15 cellular contexts compared by ENCODE assay signal in the genomic region with DNA sequence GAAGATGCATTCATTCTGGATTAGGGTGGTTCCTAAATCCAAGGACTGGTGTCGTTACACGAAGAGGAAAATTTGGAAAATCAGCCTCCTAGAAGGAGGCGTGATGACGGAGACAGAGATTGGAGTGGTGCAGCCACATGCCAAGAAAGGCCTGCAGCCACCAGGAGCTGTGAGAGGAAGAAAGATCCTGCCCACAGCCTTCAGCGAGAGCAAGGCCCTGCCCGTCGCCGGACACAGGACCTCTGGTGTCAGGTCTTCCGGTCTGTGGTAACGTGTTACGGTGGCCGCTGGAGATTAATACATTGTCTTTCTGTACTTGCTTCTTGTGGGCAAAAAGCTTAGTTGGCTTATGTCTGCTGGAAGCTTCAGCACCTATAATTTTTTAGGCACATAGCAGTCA.
A peak's percentile ranks its signal among the peaks of the same experiment; 100 is the strongest.
DNase-seq lines count a peak whose midpoint lies in the region; ATAC-seq and TF ChIP-seq lines count a peak whose summit lies in the region.
"Had no signal": no experiment of that assay in that cellular context is flagged by ENCODE, and none has a peak within 500 bp of the region (broad histone marks: within the 10 kb centered on the region; RNA-seq: fewer than 3 reads in every experiment).

No MANE protein-coding gene starts in this region.

- no peak overlapping the region for H3K4me3 Mint-ChIP-seq in activated CD8-positive, alpha-beta memory T cell treated with anti-CD3 and anti-CD28 coated beads, Interleukin-2, amount 10 ng/mL, durations not matched to agents 7 days and 5 days
- no peak overlapping the region for H3K4me3 Mint-ChIP-seq in neural crest cell
- H3K4me3 Mint-ChIP-seq: CD8-positive, alpha-beta memory T cell had no signal

- no peaks in the 10 kb centered on the region for H3K36me3 ChIP-seq in vagina
- H3K36me3 ChIP-seq: BLaER1 had no signal

- no peak for TF ChIP-seq POLR2A in vagina (IDR thresholded peaks at IDR 0.05)

- no peaks in the 10 kb centered on the region for H3K4me1 ChIP-seq in vagina
- H3K4me1 ChIP-seq: BLaER1 had no signal

- no peak overlapping the region for H3K4me3 ChIP-seq in vagina
- H3K4me3 ChIP-seq: BLaER1, GM23248 had no signal

- intact Hi-C loops in vagina (cut with DNase I) = no loop called here

- no peaks in the 10 kb centered on the region for H3K36me3 Mint-ChIP-seq in activated CD8-positive, alpha-beta memory T cell treated with anti-CD3 and anti-CD28 coated beads, Interleukin-2, amount 10 ng/mL, durations not matched to agents 7 days and 5 days
- no peaks in the 10 kb centered on the region for H3K36me3 Mint-ChIP-seq in neural crest cell (ENCODE audit: low read depth)
- H3K36me3 Mint-ChIP-seq: CD8-positive, alpha-beta memory T cell had no signal

- CTCF ChIA-PET in activated CD8-positive, alpha-beta memory T cell treated with anti-CD3 and anti-CD28 coated beads, Interleukin-2, amount 10 ng/mL, durations not matched to agents 7 days and 5 days (lab: Charles Lee) = no interaction called here

- peaks cover 3% of the 10 kb centered on the region for H3K9me3 Mint-ChIP-seq in activated CD8-positive, alpha-beta memory T cell treated with anti-CD3 and anti-CD28 coated beads, Interleukin-2, amount 10 ng/mL, durations not matched to agents 7 days and 5 days (ENCODE audit: low read depth)
- peaks cover 2% of the 10 kb centered on the region for H3K9me3 Mint-ChIP-seq in neural crest cell

- no peaks in the 10 kb centered on the region for H3K4me1 Mint-ChIP-seq in activated CD8-positive, alpha-beta memory T cell treated with anti-CD3 and anti-CD28 coated beads, Interleukin-2, amount 10 ng/mL, durations not matched to agents 7 days and 5 days
- H3K4me1 Mint-ChIP-seq in neural crest cell = no peaks in the 10 kb centered on the region
- H3K4me1 Mint-ChIP-seq: CD8-positive, alpha-beta memory T cell had no signal

- ATAC-seq in activated CD8-positive, alpha-beta memory T cell treated with anti-CD3 and anti-CD28 coated beads, Interleukin-2, amount 10 ng/mL, durations not matched to agents 7 days and 5 days = no peak

- H3K27me3 Mint-ChIP-seq in activated CD8-positive, alpha-beta memory T cell treated with anti-CD3 and anti-CD28 coated beads, Interleukin-2, amount 10 ng/mL, durations not matched to agents 7 days and 5 days = no peaks in the 10 kb centered on the region
- no peaks in the 10 kb centered on the region for H3K27me3 Mint-ChIP-seq in neural crest cell (ENCODE audit: low read depth)

- no peak overlapping the region for H3K27ac Mint-ChIP-seq in activated CD8-positive, alpha-beta memory T cell treated with anti-CD3 and anti-CD28 coated beads, Interleukin-2, amount 10 ng/mL, durations not matched to agents 7 days and 5 days
- peak overlapping the region; percentile 84 for H3K27ac Mint-ChIP-seq in neural crest cell (ENCODE audit: unreplicated experiment)
- H3K27ac Mint-ChIP-seq: CD8-positive, alpha-beta memory T cell had no signal

- no peak overlapping the region for H3K27ac ChIP-seq in vagina
- H3K27ac ChIP-seq: BLaER1, GM23248 had no signal

- TF ChIP-seq CTCF in neural crest cell (conservative IDR thresholded peaks at IDR 0.05) = no peak
- no peak for TF ChIP-seq CTCF in vagina (IDR thresholded peaks at IDR 0.05)

- peak; percentile 4 for DNase-seq in activated CD8-positive, alpha-beta memory T cell treated with anti-CD3 and anti-CD28 coated beads, Interleukin-2, amount 10 ng/mL, durations not matched to agents 7 days and 5 days
- DNase-seq in activated CD8-positive, alpha-beta memory T cell treated with anti-CD3 and anti-CD28 coated beads, Interleukin-2, amount 50 U/mL, for 48 hours = no peak
- DNase-seq in ecto neural progenitor cell (ENCODE audit: low spot score) (peak; percentile 37), neural crest cell (ENCODE audit: low read depth, low spot score) (no peak), vagina (ENCODE audit: extremely low spot score in 2 of 2) (peak; percentile 37 to 43), T-helper 1 cell (no peak)
- DNase-seq in central memory CD4-positive, alpha-beta T cell = no peak
- DNase-seq: 8988T; AML-193; CD8-positive, alpha-beta memory T cell; DMS53; GF-D8; GM23248; H7 had no signal

- no peaks in the 10 kb centered on the region for H3K9me3 ChIP-seq in vagina

- no peaks in the 10 kb centered on the region for H3K27me3 ChIP-seq in vagina
- H3K27me3 ChIP-seq: BLaER1 had no signal

Comparison
In these comparisons a context has a peak if more than half of its experiments do, and no peak if none do; other contexts are left out.
1. DNase-seq: peak in activated CD8-positive, alpha-beta memory T cell treated with anti-CD3 and anti-CD28 coated beads, Interleukin-2, amount 10 ng/mL, durations not matched to agents 7 days and 5 days (single experiment), ecto neural progenitor cell (single experiment) and vagina (2 of 2); none in activated CD8-positive, alpha-beta memory T cell treated with anti-CD3 and anti-CD28 coated beads, Interleukin-2, amount 50 U/mL, for 48 hours (single experiment), neural crest cell (single experiment), T-helper 1 cell (0 of 5) and central memory CD4-positive, alpha-beta T cell (single experiment).